Comparison of ENCODE assay signal across 16 cellular contexts in the genomic region with DNA sequence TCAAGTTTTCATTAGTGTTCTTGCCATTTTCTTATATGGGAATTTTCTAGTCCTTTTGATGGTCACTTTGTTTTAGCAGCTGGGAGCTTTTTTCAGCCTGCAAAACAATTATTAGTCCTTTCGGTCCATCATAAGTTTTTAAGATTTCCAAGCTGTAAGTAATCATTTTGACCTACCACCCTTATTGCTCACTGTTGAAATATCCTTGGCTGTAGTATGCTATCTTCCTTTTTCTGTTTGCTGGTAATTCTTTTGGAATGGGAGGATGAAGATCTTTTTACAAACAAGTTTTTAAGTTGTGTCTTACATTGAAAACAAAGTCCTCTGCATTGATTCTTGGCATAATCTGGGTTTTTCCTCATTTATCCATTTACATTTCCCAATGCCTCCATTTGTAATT. TPM values are rescaled to one million over a fixed set of nuclear protein-coding genes. Genes with fewer than 3 reads are reported as not detected.
DNase-seq lines count a peak whose midpoint lies in the region; ATAC-seq and TF ChIP-seq lines count a peak whose summit lies in the region.
"Had no signal": no experiment of that assay in that cellular context is flagged by ENCODE, and none has a peak within 500 bp of the region (broad histone marks: within the 10 kb centered on the region; RNA-seq: fewer than 3 reads in every experiment).

No MANE protein-coding gene starts in this region.

- 47 to 77% (median 55%) methylated on average over 1 of the region's 1 CpG for WGBS in heart left ventricle, 4 donors
- WGBS in upper lobe of left lung, 2 donors: 83 to 93% methylated on average over 1 of the region's 1 CpG

- H3K27me3 ChIP-seq in heart left ventricle (no peaks in the 10 kb centered on the region), upper lobe of left lung (no peaks in the 10 kb centered on the region)

- H3K4me3 Mint-ChIP-seq in MCF 10A (ENCODE audit: unreplicated experiment): no peak overlapping the region
- H3K4me3 Mint-ChIP-seq in activated CD8-positive, alpha-beta memory T cell treated with anti-CD3 and anti-CD28 coated beads, Interleukin-2, amount 10 ng/mL, durations not matched to agents 7 days and 5 days: no peak overlapping the region
- no peak overlapping the region for H3K4me3 Mint-ChIP-seq in stimulated activated memory B cell treated with anti-CD40 and anti-IgM and Interleukin-4, amounts not matched to agents 10 μg/mL and 1 μg/mL and 100 μg/mL, for 72 hours
- H3K4me3 Mint-ChIP-seq: activated CD8-positive, alpha-beta T cell treated with anti-CD3 and anti-CD28 coated beads for 36 hours; natural killer cell treated with Interleukin-12 subunit alpha and Interleukin-12 subunit beta and Interleukin-15 and Interleukin-18, amount 100 ng/mL, for 72 hours had no signal

- peaks cover 48% of the 10 kb centered on the region for H3K36me3 Mint-ChIP-seq in MCF 10A (ENCODE audit: insufficient read depth, unreplicated experiment)
- peaks cover 56% of the 10 kb centered on the region for H3K36me3 Mint-ChIP-seq in activated CD8-positive, alpha-beta memory T cell treated with anti-CD3 and anti-CD28 coated beads, Interleukin-2, amount 10 ng/mL, durations not matched to agents 7 days and 5 days
- H3K36me3 Mint-ChIP-seq in stimulated activated memory B cell treated with anti-CD40 and anti-IgM and Interleukin-4, amounts not matched to agents 10 μg/mL and 1 μg/mL and 100 μg/mL, for 72 hours: peaks cover 67% of the 10 kb centered on the region

- H3K4me1 ChIP-seq in heart left ventricle: peaks cover 0 to 41% (median 26%) of the 10 kb centered on the region in 12 donors
- H3K4me1 ChIP-seq in upper lobe of left lung: peaks cover 7 to 11% (median 8%) of the 10 kb centered on the region in 4 donors

- POLR2A ChIA-PET in MCF 10A (lab: Yijun Ruan, JAX): interaction anchor here (4.4 kb wide), 1 partner anchor 24 kb away, joined by 106 read pairs; the partner anchor contains the start of genes ANKMY2 and BZW2

- peak in 1 of 4 donors; percentile 30 for ATAC-seq in heart left ventricle
- peak; percentile 40 for ATAC-seq in left ventricle myocardium superior
- no peak for ATAC-seq in activated CD8-positive, alpha-beta memory T cell treated with anti-CD3 and anti-CD28 coated beads, Interleukin-2, amount 10 ng/mL, durations not matched to agents 7 days and 5 days
- no peak for ATAC-seq in stimulated activated memory B cell treated with anti-CD40 and anti-IgM and Interleukin-4, amounts not matched to agents 10 μg/mL and 1 μg/mL and 100 μg/mL, for 72 hours
- no peak for ATAC-seq in upper lobe of left lung (ENCODE audit: low FRiP score in 2 of 2)
- ATAC-seq: activated CD8-positive, alpha-beta T cell treated with anti-CD3 and anti-CD28 coated beads for 36 hours; natural killer cell treated with Interleukin-12 subunit alpha and Interleukin-12 subunit beta and Interleukin-15 and Interleukin-18, amount 100 ng/mL, for 72 hours had no signal

- H3K9me3 ChIP-seq in heart left ventricle (peaks cover 0 to 6% (median 0%) of the 10 kb centered on the region in 12 donors), upper lobe of left lung (no peaks in the 10 kb centered on the region)

- H3K4me1 Mint-ChIP-seq in MCF 10A (ENCODE audit: insufficient read depth, unreplicated experiment): peaks cover 30% of the 10 kb centered on the region
- peaks cover 7% of the 10 kb centered on the region for H3K4me1 Mint-ChIP-seq in activated CD8-positive, alpha-beta memory T cell treated with anti-CD3 and anti-CD28 coated beads, Interleukin-2, amount 10 ng/mL, durations not matched to agents 7 days and 5 days
- peaks cover 10% of the 10 kb centered on the region for H3K4me1 Mint-ChIP-seq in stimulated activated memory B cell treated with anti-CD40 and anti-IgM and Interleukin-4, amounts not matched to agents 10 μg/mL and 1 μg/mL and 100 μg/mL, for 72 hours

- no TSS peak for BruUV-seq in MCF 10A (replicated peaks; lab: Mats Ljungman, UMichigan)

- no peak for DNase-seq in heart left ventricle
- DNase-seq in cardiac septum (ENCODE audit: low spot score): no peak
- no peak for DNase-seq in MCF 10A (ENCODE audit: unreplicated experiment)
- DNase-seq in left ventricle myocardium superior: no peak
- no peak for DNase-seq in activated CD8-positive, alpha-beta memory T cell treated with anti-CD3 and anti-CD28 coated beads, Interleukin-2, amount 10 ng/mL, durations not matched to agents 7 days and 5 days
- no peak for DNase-seq in upper lobe of left lung
- DNase-seq in NCI-H146 (lab: John Stamatoyannopoulos, UW): no peak
- DNase-seq: activated CD8-positive, alpha-beta T cell treated with anti-CD3 and anti-CD28 coated beads for 36 hours; activated effector memory CD4-positive, alpha-beta T cell treated with Interleukin-2 at 50 U/mL for 16 hours; caudate nucleus; NCI-H510A; OCI-M1; right cardiac atrium; stimulated activated CD4-positive, alpha-beta T cell treated with anti-CD3 and anti-CD28 coated beads, Interleukin-4, amount 100 ng/mL, for 1 hour had no signal

- TF ChIP-seq POLR2A in heart left ventricle (IDR thresholded peaks at IDR 0.05) (no peak), upper lobe of left lung (IDR thresholded peaks at IDR 0.05) (no peak)

- H3K36me3 ChIP-seq in heart left ventricle: peaks cover 0 to 42% (median 21%) of the 10 kb centered on the region in 9 donors
- peaks cover 0 to 7% (median 0%) of the 10 kb centered on the region in 4 donors for H3K36me3 ChIP-seq in upper lobe of left lung

- H3K27ac ChIP-seq in heart left ventricle: peak overlapping the region in 9 of 12 donors; percentile 6 to 77 (median 65)
- no peak overlapping the region for H3K27ac ChIP-seq in upper lobe of left lung

- no peak for TF ChIP-seq CTCF in heart left ventricle (IDR thresholded peaks at IDR 0.05)
- TF ChIP-seq CTCF in MCF 10A (IDR thresholded peaks at IDR 0.05; ENCODE audit: unreplicated experiment): no peak
- no peak for TF ChIP-seq CTCF in upper lobe of left lung (IDR thresholded peaks at IDR 0.05)

- no peaks in the 10 kb centered on the region for H3K27me3 Mint-ChIP-seq in MCF 10A (ENCODE audit: insufficient read depth, unreplicated experiment)
- no peaks in the 10 kb centered on the region for H3K27me3 Mint-ChIP-seq in activated CD8-positive, alpha-beta memory T cell treated with anti-CD3 and anti-CD28 coated beads, Interleukin-2, amount 10 ng/mL, durations not matched to agents 7 days and 5 days
- H3K27me3 Mint-ChIP-seq in stimulated activated memory B cell treated with anti-CD40 and anti-IgM and Interleukin-4, amounts not matched to agents 10 μg/mL and 1 μg/mL and 100 μg/mL, for 72 hours: no peaks in the 10 kb centered on the region
- H3K27me3 Mint-ChIP-seq: activated CD8-positive, alpha-beta T cell treated with anti-CD3 and anti-CD28 coated beads for 36 hours; natural killer cell treated with Interleukin-12 subunit alpha and Interleukin-12 subunit beta and Interleukin-15 and Interleukin-18, amount 100 ng/mL, for 72 hours had no signal

- intact Hi-C loops in heart left ventricle (cut with DNase I): no loop called here
- intact Hi-C loops in cardiac septum (cut with DNase I): no loop called here
- intact Hi-C loops in MCF 10A (cut with micrococcal nuclease): no loop called here
- intact Hi-C loops in left ventricle myocardium superior (cut with micrococcal nuclease): no loop called here

- H3K9me3 Mint-ChIP-seq in MCF 10A (ENCODE audit: unreplicated experiment): no peaks in the 10 kb centered on the region
- H3K9me3 Mint-ChIP-seq in activated CD8-positive, alpha-beta memory T cell treated with anti-CD3 and anti-CD28 coated beads, Interleukin-2, amount 10 ng/mL, durations not matched to agents 7 days and 5 days (ENCODE audit: low read depth): no peaks in the 10 kb centered on the region
- peaks cover 5% of the 10 kb centered on the region for H3K9me3 Mint-ChIP-seq in stimulated activated memory B cell treated with anti-CD40 and anti-IgM and Interleukin-4, amounts not matched to agents 10 μg/mL and 1 μg/mL and 100 μg/mL, for 72 hours
- H3K9me3 Mint-ChIP-seq: natural killer cell treated with Interleukin-12 subunit alpha and Interleukin-12 subunit beta and Interleukin-15 and Interleukin-18, amount 100 ng/mL, for 72 hours had no signal

- H3K4me3 ChIP-seq in heart left ventricle (no peak overlapping the region), upper lobe of left lung (no peak overlapping the region)

- TF ChIP-seq EP300 in upper lobe of left lung (IDR thresholded peaks at IDR 0.05): no peak

- peak overlapping the region; percentile 95 for H3K27ac Mint-ChIP-seq in MCF 10A (ENCODE audit: low read depth, unreplicated experiment)
- H3K27ac Mint-ChIP-seq in activated CD8-positive, alpha-beta memory T cell treated with anti-CD3 and anti-CD28 coated beads, Interleukin-2, amount 10 ng/mL, durations not matched to agents 7 days and 5 days: no peak overlapping the region
- no peak overlapping the region for H3K27ac Mint-ChIP-seq in stimulated activated memory B cell treated with anti-CD40 and anti-IgM and Interleukin-4, amounts not matched to agents 10 μg/mL and 1 μg/mL and 100 μg/mL, for 72 hours
- H3K27ac Mint-ChIP-seq: activated CD8-positive, alpha-beta T cell treated with anti-CD3 and anti-CD28 coated beads for 36 hours; natural killer cell treated with Interleukin-12 subunit alpha and Interleukin-12 subunit beta and Interleukin-15 and Interleukin-18, amount 100 ng/mL, for 72 hours had no signal

- CTCF ChIA-PET in MCF 10A (lab: Yijun Ruan, JAX): interaction anchor here (0.6 kb wide), 1 partner anchor 248 kb away, joined by 5 read pairs; no protein-coding TSS in a partner anchor
- CTCF ChIA-PET in activated CD8-positive, alpha-beta memory T cell treated with anti-CD3 and anti-CD28 coated beads, Interleukin-2, amount 10 ng/mL, durations not matched to agents 7 days and 5 days (lab: Charles Lee): no interaction called here

RNA-seq across cellular contexts. Expression of gene BZW2, which starts 24.0 kb away (rescaled TPM):
- 100 to 1,000 TPM; 195 to 808 (median 308) TPM for total RNA-seq in heart left ventricle
- polyA plus RNA-seq in heart left ventricle: 100 to 1,000 TPM; 214 to 253 TPM
- total RNA-seq in cardiac septum: 285 TPM
- 41.0 and 85.4 TPM in 2 replicates for total RNA-seq in MCF 10A (2022)
- total RNA-seq in left ventricle myocardium superior: 377 TPM
- 10 to 100 TPM; 49.9 to 72.1 TPM for total RNA-seq in activated CD8-positive, alpha-beta memory T cell treated with anti-CD3 and anti-CD28 coated beads, Interleukin-2, amount 10 ng/mL, durations not matched to agents 7 days and 5 days
- total RNA-seq in upper lobe of left lung: 10 to 100 TPM; 27.9 to 63.7 (median 31.9) TPM

RNA-seq across cellular contexts. Expression of gene ANKMY2, which starts 24.5 kb away (rescaled TPM):
- total RNA-seq in heart left ventricle (10 to 100 TPM; 17.7 to 44.3 (median 28.3) TPM), cardiac septum (36.5 TPM), MCF 10A (2022) (14.3 and 15.3 TPM in 2 replicates), left ventricle myocardium superior (24.6 TPM), upper lobe of left lung (10 to 100 TPM in 5 of 6 donors, 1 to 10 TPM in 1; 5.8 to 16.3 (median 12.7) TPM)
- 10 to 100 TPM; 10.3 to 17.2 TPM for polyA plus RNA-seq in heart left ventricle
- 10 to 100 TPM; 11.5 to 13.1 TPM for total RNA-seq in activated CD8-positive, alpha-beta memory T cell treated with anti-CD3 and anti-CD28 coated beads, Interleukin-2, amount 10 ng/mL, durations not matched to agents 7 days and 5 days

Comparison
In these comparisons a context has a peak if more than half of its experiments do, and no peak if none do; other contexts are left out.
1. H3K27ac ChIP-seq: peak in heart left ventricle (9 of 12); none in upper lobe of left lung (0 of 4).